6 cellular contexts compared by ENCODE assay signal in the genomic region with DNA sequence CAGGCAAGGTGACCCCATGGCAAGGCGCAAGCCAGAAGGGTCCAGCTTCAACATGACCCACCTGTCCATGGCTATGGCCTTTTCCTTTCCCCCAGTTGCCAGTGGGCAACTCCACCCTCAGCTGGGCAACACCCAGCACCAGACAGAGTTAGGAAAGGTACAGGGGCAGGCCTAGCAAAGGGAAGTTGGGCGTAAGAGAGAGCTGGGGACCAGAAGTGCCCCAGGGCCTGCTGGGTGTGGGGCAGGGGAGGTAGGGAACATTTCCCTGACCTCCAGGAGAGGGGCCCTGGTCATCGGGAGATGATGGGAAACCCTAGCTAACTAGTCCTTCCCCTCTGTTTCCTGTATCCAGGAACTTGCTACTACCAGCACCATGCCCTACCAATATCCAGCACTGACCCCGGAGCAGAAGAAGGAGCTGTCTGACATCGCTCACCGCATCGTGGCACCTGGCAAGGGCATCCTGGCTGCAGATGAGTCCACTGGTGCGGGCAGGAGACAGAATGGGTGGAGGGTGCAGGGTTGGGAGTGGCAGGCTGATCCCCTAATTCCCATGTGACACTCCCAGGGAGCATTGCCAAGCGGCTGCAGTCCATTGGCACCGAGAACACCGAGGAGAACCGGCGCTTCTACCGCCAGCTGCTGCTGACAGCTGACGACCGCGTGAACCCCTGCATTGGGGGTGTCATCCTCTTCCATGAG. TPM values are rescaled to one million over a fixed set of nuclear protein-coding genes. Genes with fewer than 3 reads are reported as not detected.
DNase-seq lines count a peak whose midpoint lies in the region; ATAC-seq and TF ChIP-seq lines count a peak whose summit lies in the region.

No MANE protein-coding gene starts in this region.

- H3K9me3 Mint-ChIP-seq in naive B cell: no peaks in the 10 kb centered on the region

- in situ Hi-C loops in astrocyte of the spinal cord (cut with HindIII; ENCODE audit: low sequenced_read_pairs): no loop called here

- no peak for DNase-seq in astrocyte of the spinal cord (ENCODE audit: low read depth, low spot score)
- DNase-seq in naive B cell: no peak

- TF ChIP-seq CTCF in GM12875 (IDR thresholded peaks at IDR 0.05; ENCODE audit: borderline replicate concordance, insufficient read depth, low read depth, low read length): no peak
- TF ChIP-seq CTCF in astrocyte of the spinal cord (IDR thresholded peaks at IDR 0.05; ENCODE audit: low read depth, low read length): no peak

- H3K4me3 ChIP-seq in GM12875 (ENCODE audit: low read depth, low read length) (peak overlapping the region; percentile 78), astrocyte of the spinal cord (ENCODE audit: low read depth, low read length) (peak overlapping the region; percentile 97)

- no peak for ATAC-seq in naive B cell (ENCODE audit: low read depth in 2 of 2)
- no peak for ATAC-seq in GM21526 (IDR thresholded peaks at IDR 0.05; ENCODE audit: low FRiP score, unreplicated experiment)
- ATAC-seq in GM18502 (IDR thresholded peaks at IDR 0.05; ENCODE audit: poor library complexity, unreplicated experiment): no peak
- no peak for ATAC-seq in HG03097 (IDR thresholded peaks at IDR 0.05; ENCODE audit: low FRiP score, unreplicated experiment)

- peaks cover 21 to 36% (median 29%) of the 10 kb centered on the region in 3 donors for H3K4me1 Mint-ChIP-seq in naive B cell

- H3K27ac Mint-ChIP-seq in naive B cell: peak overlapping the region in 5 of 6 donors; percentile 48 to 94 (median 85)

- H3K27me3 Mint-ChIP-seq in naive B cell: no peaks in the 10 kb centered on the region

- peak overlapping the region; percentile 91 to 100 (median 99) for H3K4me3 Mint-ChIP-seq in naive B cell

- peaks cover 0 to 4% of the 10 kb centered on the region in 2 donors for H3K36me3 Mint-ChIP-seq in naive B cell

RNA-seq across cellular contexts. Expression of gene ALDOA, which starts 1.5 kb away (rescaled TPM):
- 100 to 1,000 TPM; 627 to 911 (median 721) TPM for polyA plus RNA-seq in naive B cell (ENCODE audit: low read depth in 6 of 6)

RNA-seq across cellular contexts. Expression of gene PPP4C, which starts 8.8 kb away (rescaled TPM):
- polyA plus RNA-seq in naive B cell (ENCODE audit: low read depth in 6 of 6): 100 to 1,000 TPM; 180 to 273 (median 206) TPM

RNA-seq across cellular contexts. Expression of gene TBX6, which starts 24.7 kb away (rescaled TPM):
- under 1 TPM; 0.18 to 0.64 (median 0.41) TPM for polyA plus RNA-seq in naive B cell (ENCODE audit: low read depth in 6 of 6)

RNA-seq across cellular contexts. Expression of gene YPEL3, which starts 29.0 kb away (rescaled TPM):
- polyA plus RNA-seq in naive B cell (ENCODE audit: low read depth in 6 of 6): 100 to 1,000 TPM; 214 to 383 (median 284) TPM

RNA-seq across cellular contexts. Expression of gene TLCD3B, which starts 36.0 kb away (rescaled TPM):
- polyA plus RNA-seq in naive B cell (ENCODE audit: low read depth in 6 of 6): not detected
